3 cellular contexts compared by ENCODE assay signal in the genomic region with DNA sequence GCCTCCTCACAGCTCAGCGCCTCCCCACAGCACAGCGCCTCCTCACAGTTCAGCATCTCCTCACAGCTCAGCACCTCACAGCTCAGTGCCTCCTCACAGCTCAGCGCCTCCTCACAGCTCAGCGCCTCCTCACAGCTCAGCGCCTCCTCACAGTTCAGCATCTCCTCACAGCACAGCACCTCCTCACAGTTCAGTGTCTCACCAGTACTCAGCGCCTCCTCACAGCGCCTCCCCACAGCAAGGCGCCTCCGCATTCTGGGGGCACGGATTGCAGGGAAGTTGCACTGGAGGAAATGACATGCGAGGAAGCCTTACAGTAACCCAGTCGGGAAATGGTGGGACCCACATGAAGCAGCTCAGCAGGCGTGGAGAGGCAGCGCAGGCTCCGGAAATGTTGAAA.
TF ChIP-seq lines count a peak whose summit lies in the region.

No MANE protein-coding gene starts in this region.

TF ChIP-seq in A549, 52 proteins besides CTCF, POLR2A, EP300 and RAD21:
- TF ChIP-seq EHF (CRISPR knock-in tag; IDR thresholded peaks at IDR 0.05) (no peak), FOSL2 (IDR thresholded peaks at IDR 0.05) (no peak), FOSL2 (CRISPR knock-in tag; IDR thresholded peaks at IDR 0.05) (no peak), EHMT2 (IDR thresholded peaks at IDR 0.05; ENCODE audit: low read depth) (no peak), NR3C1 (IDR thresholded peaks at IDR 0.05) (no peak), HOXA7 (CRISPR knock-in tag; IDR thresholded peaks at IDR 0.05) (no peak), POLR2AphosphoS2 (conservative IDR thresholded peaks at IDR 0.05; ENCODE audit: low read length) (no peak), RNF2 (IDR thresholded peaks at IDR 0.05; ENCODE audit: borderline replicate concordance, low read depth) (no peak), NPAS2 (CRISPR knock-in tag; IDR thresholded peaks at IDR 0.05; ENCODE audit: borderline replicate concordance) (no peak), HOXB5 (CRISPR knock-in tag; IDR thresholded peaks at IDR 0.05) (no peak), ELK1 (IDR thresholded peaks at IDR 0.05; ENCODE audit: low read depth, low read length) (no peak)
TF ChIP-seq in A549: peak in this region for 0.

TF ChIP-seq in GM23338, 12 proteins besides CTCF, POLR2A, EP300 and RAD21 (continues in another document):
- TF ChIP-seq POLR2AphosphoS5 (IDR thresholded peaks at IDR 0.05; ENCODE audit: low read depth) (no peak), ETS1 (IDR thresholded peaks at IDR 0.05) (no peak), ZNF462 (CRISPR knock-in tag; IDR thresholded peaks at IDR 0.05) (no peak), NANOG (IDR thresholded peaks at IDR 0.05; ENCODE audit: borderline replicate concordance) (no peak), ZNF114 (CRISPR knock-in tag; IDR thresholded peaks at IDR 0.05) (no peak)
- TF ChIP-seq, protein P1, sequence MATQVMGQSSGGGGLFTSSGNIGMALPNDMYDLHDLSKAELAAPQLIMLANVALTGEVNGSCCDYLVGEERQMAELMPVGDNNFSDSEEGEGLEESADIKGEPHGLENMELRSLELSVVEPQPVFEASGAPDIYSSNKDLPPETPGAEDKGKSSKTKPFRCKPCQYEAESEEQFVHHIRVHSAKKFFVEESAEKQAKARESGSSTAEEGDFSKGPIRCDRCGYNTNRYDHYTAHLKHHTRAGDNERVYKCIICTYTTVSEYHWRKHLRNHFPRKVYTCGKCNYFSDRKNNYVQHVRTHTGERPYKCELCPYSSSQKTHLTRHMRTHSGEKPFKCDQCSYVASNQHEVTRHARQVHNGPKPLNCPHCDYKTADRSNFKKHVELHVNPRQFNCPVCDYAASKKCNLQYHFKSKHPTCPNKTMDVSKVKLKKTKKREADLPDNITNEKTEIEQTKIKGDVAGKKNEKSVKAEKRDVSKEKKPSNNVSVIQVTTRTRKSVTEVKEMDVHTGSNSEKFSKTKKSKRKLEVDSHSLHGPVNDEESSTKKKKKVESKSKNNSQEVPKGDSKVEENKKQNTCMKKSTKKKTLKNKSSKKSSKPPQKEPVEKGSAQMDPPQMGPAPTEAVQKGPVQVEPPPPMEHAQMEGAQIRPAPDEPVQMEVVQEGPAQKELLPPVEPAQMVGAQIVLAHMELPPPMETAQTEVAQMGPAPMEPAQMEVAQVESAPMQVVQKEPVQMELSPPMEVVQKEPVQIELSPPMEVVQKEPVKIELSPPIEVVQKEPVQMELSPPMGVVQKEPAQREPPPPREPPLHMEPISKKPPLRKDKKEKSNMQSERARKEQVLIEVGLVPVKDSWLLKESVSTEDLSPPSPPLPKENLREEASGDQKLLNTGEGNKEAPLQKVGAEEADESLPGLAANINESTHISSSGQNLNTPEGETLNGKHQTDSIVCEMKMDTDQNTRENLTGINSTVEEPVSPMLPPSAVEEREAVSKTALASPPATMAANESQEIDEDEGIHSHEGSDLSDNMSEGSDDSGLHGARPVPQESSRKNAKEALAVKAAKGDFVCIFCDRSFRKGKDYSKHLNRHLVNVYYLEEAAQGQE (IDR thresholded peaks at IDR 0.05; ENCODE audit: unreplicated experiment) = no peak

TF ChIP-seq in H1, 55 proteins besides CTCF, POLR2A, EP300 and RAD21:
- TF ChIP-seq CREB1 (IDR thresholded peaks at IDR 0.05) (no peak), KDM4A (IDR thresholded peaks at IDR 0.05; ENCODE audit: low read depth, low read length, severe bottlenecking) (no peak), SUZ12 (IDR thresholded peaks at IDR 0.05; ENCODE audit: low read length) (no peak), FOSL1 (IDR thresholded peaks at IDR 0.05; ENCODE audit: insufficient read depth, low read depth, low read length) (no peak), SAP30 (IDR thresholded peaks at IDR 0.05; ENCODE audit: insufficient read depth, insufficient replicate concordance, low read length) (no peak), SP1 (IDR thresholded peaks at IDR 0.05; ENCODE audit: low read depth, low read length) (no peak), SP4 (IDR thresholded peaks at IDR 0.05; ENCODE audit: low read length) (no peak), BACH1 (IDR thresholded peaks at IDR 0.05; ENCODE audit: low read length) (no peak), RBBP5 (IDR thresholded peaks at IDR 0.05; ENCODE audit: borderline replicate concordance, low read depth, low read length) (no peak), EGR1 (IDR thresholded peaks at IDR 0.05; ENCODE audit: borderline replicate concordance, low read depth, low read length) (no peak), HDAC2 (IDR thresholded peaks at IDR 0.05; ENCODE audit: borderline replicate concordance in 1 of 2, low read depth in 2 of 2, low read length in 2 of 2) (no peak), YY1 (IDR thresholded peaks at IDR 0.05; ENCODE audit: low read depth, low read length) (no peak), GTF2F1 (IDR thresholded peaks at IDR 0.05; ENCODE audit: borderline replicate concordance, low read depth, low read length) (no peak), CHD1 (IDR thresholded peaks at IDR 0.05; ENCODE audit: low read depth, low read length) (no peak), MAX (IDR thresholded peaks at IDR 0.05) (no peak), NRF1 (IDR thresholded peaks at IDR 0.05; ENCODE audit: low read depth, low read length) (no peak)
